In genomic region chr20:50191566-50192363, GRCh38 we compare ENCODE assay signal across 8 cellular contexts. TPM values are rescaled to one million over a fixed set of nuclear protein-coding genes. Genes with fewer than 3 reads are reported as not detected.
DNase-seq lines count a peak whose midpoint lies in the region; ATAC-seq, FAIRE-seq and TF ChIP-seq lines count a peak whose summit lies in the region.

No MANE protein-coding gene starts in this region.

- H3K4me1 ChIP-seq in A549 = peaks cover 62% of the 10 kb centered on the region
- H3K4me1 ChIP-seq in cardiac muscle cell (ENCODE audit: low read depth) = peaks cover 8% of the 10 kb centered on the region

- WGBS in A549 (ENCODE audit: missing lambda C conversion rate) = 3% methylated on average over 54 of the region's 93 CpGs

- peak; percentile 20; the same call in 1 of the 2 replicates for TF ChIP-seq POLR2A in A549 (IDR thresholded peaks at IDR 0.05; ENCODE audit: low read length)

- no peaks in the 10 kb centered on the region for H3K36me3 ChIP-seq in cardiac muscle cell

- H3K27me3 Mint-ChIP-seq in activated naive CD4-positive, alpha-beta T cell treated with anti-CD3 and anti-CD28 coated beads, Interleukin-2, amount 10 ng/mL, durations not matched to agents 7 days and 5 days = no peaks in the 10 kb centered on the region

- TF ChIP-seq EP300 in A549 (IDR thresholded peaks at IDR 0.05) = no peak

- POLR2A ChIA-PET in A549 (lab: Yijun Ruan, JAX) (interaction anchor here (0.8 to 1.7 kb wide), 10 partner anchors 9 to 289 kb away, joined by 3 to 13 read pairs (median 5); no protein-coding TSS in a partner anchor), RWPE1 (lab: Yijun Ruan, JAX; ENCODE audit: low non-redundant PET) (interaction anchor here (0.5 to 1.1 kb wide), 4 partner anchors 15 to 282 kb away, joined by 3 to 6 read pairs (median 4); no protein-coding TSS in a partner anchor)

- H3K27ac ChIP-seq in A549 = peak overlapping the region; percentile 97 to 98
- H3K27ac ChIP-seq in RWPE1 = peak overlapping the region; percentile 95
- peak overlapping the region; percentile 87 for H3K27ac ChIP-seq in cardiac muscle cell

- TF ChIP-seq CTCF in A549 (IDR thresholded peaks at IDR 0.05) (no peak), RWPE1 (conservative IDR thresholded peaks at IDR 0.05; ENCODE audit: low read depth) (no peak), cardiac muscle cell (IDR thresholded peaks at IDR 0.05; ENCODE audit: low read depth, low read length) (peak; percentile 20), omental fat pad (IDR thresholded peaks at IDR 0.05) (peak in 1 of 3 donors; percentile 36)

- no peak for FAIRE-seq in A549 (lab: Jason Lieb, UNC)

- peak overlapping the region; percentile 98 for H3K4me3 Mint-ChIP-seq in activated naive CD4-positive, alpha-beta T cell treated with anti-CD3 and anti-CD28 coated beads, Interleukin-2, amount 10 ng/mL, durations not matched to agents 7 days and 5 days

- peak overlapping the region; percentile 100 for H3K27ac Mint-ChIP-seq in activated naive CD4-positive, alpha-beta T cell treated with anti-CD3 and anti-CD28 coated beads, Interleukin-2, amount 10 ng/mL, durations not matched to agents 7 days and 5 days

- peak overlapping the region; percentile 92 for H3K4me2 ChIP-seq in A549

- H3K4me3 ChIP-seq in A549 = peak overlapping the region; percentile 98
- peak overlapping the region; percentile 83 for H3K4me3 ChIP-seq in cardiac muscle cell

- ATAC-seq in A549 (peak in 1 of 2 experiments; percentile 1; a peak in 1 of 6 replicates), GM18502 (IDR thresholded peaks at IDR 0.05; ENCODE audit: poor library complexity, unreplicated experiment) (peak; percentile 44), HG03432 (IDR thresholded peaks at IDR 0.05; ENCODE audit: unreplicated experiment) (peak; percentile 37), omental fat pad (ENCODE audit: low FRiP score) (no peak)

- H3K27me3 ChIP-seq in cardiac muscle cell = no peaks in the 10 kb centered on the region

- no peaks in the 10 kb centered on the region for H3K9me3 Mint-ChIP-seq in activated naive CD4-positive, alpha-beta T cell treated with anti-CD3 and anti-CD28 coated beads, Interleukin-2, amount 10 ng/mL, durations not matched to agents 7 days and 5 days

- H3K4me1 Mint-ChIP-seq in activated naive CD4-positive, alpha-beta T cell treated with anti-CD3 and anti-CD28 coated beads, Interleukin-2, amount 10 ng/mL, durations not matched to agents 7 days and 5 days = peaks cover 24% of the 10 kb centered on the region

- peak in 1 of 2 experiments; percentile 9; a peak in 1 of 5 replicates for TF ChIP-seq RAD21 in A549 (conservative IDR thresholded peaks at IDR 0.05 in 1 of 2, IDR thresholded peaks at IDR 0.05 in 1 of 2)

- CTCF ChIA-PET in A549 (lab: Yijun Ruan, JAX) (interaction anchor here (0.9 to 27.5 kb wide), 15 partner anchors 10 to 596 kb away, joined by 3 to 1085 read pairs (median 5); partner anchors contain the start of gene UBE2V1), RWPE1 (lab: Yijun Ruan, JAX) (interaction anchor here (0.7 to 1.7 kb wide), 7 partner anchors 12 to 300 kb away, joined by 3 to 5 read pairs (median 4); no protein-coding TSS in a partner anchor)
- CTCF ChIA-PET in activated naive CD4-positive, alpha-beta T cell treated with anti-CD3 and anti-CD28 coated beads, Interleukin-2, amount 10 ng/mL, durations not matched to agents 7 days and 5 days (lab: Charles Lee) = interaction anchor here (1.4 to 5.9 kb wide), 4 partner anchors 147 to 388 kb away, joined by 3 to 99 read pairs (median 4); no protein-coding TSS in a partner anchor

- DNase-seq in A549 (ENCODE audit: low read depth in 1 of 2, low spot score in 1 of 2) = peak in 1 of 2 experiments; percentile 75
- peak; percentile 66 for DNase-seq in RWPE1 (ENCODE audit: low spot score)
- DNase-seq in activated naive CD4-positive, alpha-beta T cell treated with anti-CD3 and anti-CD28 coated beads, Interleukin-2, amount 10 ng/mL, durations not matched to agents 7 days and 5 days = peak; percentile 75
- DNase-seq in cardiac muscle cell (ENCODE audit: low read depth in 1 of 2, low spot score in 1 of 2) = peak; percentile 59 to 79
- DNase-seq in putamen (ENCODE audit: low spot score) = peak; percentile 40
- no peak for DNase-seq in omental fat pad (ENCODE audit: low spot score)

- H3K9me3 ChIP-seq in A549 (no peaks in the 10 kb centered on the region), cardiac muscle cell (ENCODE audit: low read depth) (no peaks in the 10 kb centered on the region)

- peaks cover 16% of the 10 kb centered on the region for H3K36me3 Mint-ChIP-seq in activated naive CD4-positive, alpha-beta T cell treated with anti-CD3 and anti-CD28 coated beads, Interleukin-2, amount 10 ng/mL, durations not matched to agents 7 days and 5 days

TF ChIP-seq in A549, 52 proteins besides CTCF, POLR2A, EP300 and RAD21:
- peak; percentile 46 to 59; a peak in 4 of 5 replicates for TF ChIP-seq JUN (IDR thresholded peaks at IDR 0.05)
- TF ChIP-seq USF2 (IDR thresholded peaks at IDR 0.05) = no peak
- TF ChIP-seq RFX5 (IDR thresholded peaks at IDR 0.05) = no peak
- TF ChIP-seq EHF (CRISPR knock-in tag; IDR thresholded peaks at IDR 0.05) = no peak
- no peak for TF ChIP-seq ELK1 (IDR thresholded peaks at IDR 0.05; ENCODE audit: low read depth, low read length)
- TF ChIP-seq CHD4 (IDR thresholded peaks at IDR 0.05; ENCODE audit: borderline replicate concordance) = no peak
- no peak for TF ChIP-seq PBX3 (IDR thresholded peaks at IDR 0.05)
- TF ChIP-seq KDM5A (IDR thresholded peaks at IDR 0.05) = no peak
- TF ChIP-seq POLR2AphosphoS2 (conservative IDR thresholded peaks at IDR 0.05; ENCODE audit: low read length) = 0 out of 2 replicates have a peak, but pooled peaks have one; percentile 1

RNA-seq across cellular contexts. Expression of gene CEBPB, which starts 1.1 kb away (rescaled TPM):
- polyA plus RNA-seq in A549 (2011; rRNA removed) = 35.9 and 45.4 TPM in 2 replicates
- polyA plus RNA-seq in A549 (2012; cell fraction: cytosol; rRNA removed) = 71.1 and 106 TPM in 2 replicates
- polyA plus RNA-seq in A549 (2012; cell fraction: nucleus; rRNA removed) = 82.9 and 128 TPM in 2 replicates
- 58.9 to 74.0 TPM (median 66.6 TPM) in 3 replicates for polyA plus RNA-seq in A549 (2017; fragmentation: RNase III; extraction: RNeasy Plus Mini Kit Qiagen cat#74134 plus additional on column Dnase treatment)
- polyA minus RNA-seq in A549 (2011; rRNA and poly(A)+ RNA removed) = 18.3 and 20.0 TPM in 2 replicates
- total RNA-seq in cardiac muscle cell = 18.2 and 22.0 TPM in 2 replicates
- polyA plus RNA-seq in cardiac muscle cell = 22.9 and 30.8 TPM in 2 replicates
- total RNA-seq in omental fat pad = 100 to 1,000 TPM; 158 to 345 (median 227) TPM

RNA-seq across cellular contexts. Expression of gene PEDS1, which starts 38.2 kb away (rescaled TPM):
- 24.5 and 33.5 TPM in 2 replicates for polyA plus RNA-seq in A549 (2011; rRNA removed)
- polyA plus RNA-seq in A549 (2012; cell fraction: cytosol; rRNA removed) = 42.2 and 62.3 TPM in 2 replicates
- 37.3 and 53.0 TPM in 2 replicates for polyA plus RNA-seq in A549 (2012; cell fraction: nucleus; rRNA removed)
- polyA plus RNA-seq in A549 (2017; fragmentation: RNase III; extraction: RNeasy Plus Mini Kit Qiagen cat#74134 plus additional on column Dnase treatment) = 23.1 to 26.5 TPM (median 25.8 TPM) in 3 replicates
- polyA minus RNA-seq in A549 (2011; rRNA and poly(A)+ RNA removed) = 59.2 and 69.8 TPM in 2 replicates
- 36.9 and 38.4 TPM in 2 replicates for total RNA-seq in cardiac muscle cell
- polyA plus RNA-seq in cardiac muscle cell = 37.2 and 43.9 TPM in 2 replicates
- 10 to 100 TPM; 20.8 to 61.5 (median 29.0) TPM for total RNA-seq in omental fat pad
